In genomic region chr11:2530855-2531200, GRCh38 we compare ENCODE assay signal across 8 cellular contexts.
"Had no signal": no experiment of that assay in that cellular context is flagged by ENCODE, and none has a peak within 500 bp of the region (broad histone marks: within the 10 kb centered on the region; RNA-seq: fewer than 3 reads in every experiment).

No MANE protein-coding gene starts in this region.

- H3K27ac Mint-ChIP-seq: activated CD4-positive, alpha-beta memory T cell treated with anti-CD3 and anti-CD28 coated beads, Interleukin-2, amount 10 ng/mL, durations not matched to agents 7 days and 5 days had no signal

- H3K9me3 ChIP-seq: gastrocnemius medialis, stomach had no signal

- H3K9me3 Mint-ChIP-seq: activated CD4-positive, alpha-beta memory T cell treated with anti-CD3 and anti-CD28 coated beads, Interleukin-2, amount 10 ng/mL, durations not matched to agents 7 days and 5 days; central memory CD8-positive, alpha-beta T cell; naive thymus-derived CD8-positive, alpha-beta T cell had no signal

- H3K36me3 ChIP-seq: gastrocnemius medialis had no signal

- H3K27me3 Mint-ChIP-seq: activated CD4-positive, alpha-beta memory T cell treated with anti-CD3 and anti-CD28 coated beads, Interleukin-2, amount 10 ng/mL, durations not matched to agents 7 days and 5 days; naive thymus-derived CD8-positive, alpha-beta T cell had no signal

- H3K27ac ChIP-seq: epithelial cell of prostate, gastrocnemius medialis, skin epidermis, stomach had no signal

- H3K4me3 Mint-ChIP-seq: activated CD4-positive, alpha-beta memory T cell treated with anti-CD3 and anti-CD28 coated beads, Interleukin-2, amount 10 ng/mL, durations not matched to agents 7 days and 5 days; central memory CD8-positive, alpha-beta T cell; naive thymus-derived CD8-positive, alpha-beta T cell had no signal

- H3K4me3 ChIP-seq: gastrocnemius medialis, lung, skin epidermis, stomach had no signal

- H3K27me3 ChIP-seq: gastrocnemius medialis had no signal
